ENCODE assay signal across 9 cellular contexts in the genomic region with DNA sequence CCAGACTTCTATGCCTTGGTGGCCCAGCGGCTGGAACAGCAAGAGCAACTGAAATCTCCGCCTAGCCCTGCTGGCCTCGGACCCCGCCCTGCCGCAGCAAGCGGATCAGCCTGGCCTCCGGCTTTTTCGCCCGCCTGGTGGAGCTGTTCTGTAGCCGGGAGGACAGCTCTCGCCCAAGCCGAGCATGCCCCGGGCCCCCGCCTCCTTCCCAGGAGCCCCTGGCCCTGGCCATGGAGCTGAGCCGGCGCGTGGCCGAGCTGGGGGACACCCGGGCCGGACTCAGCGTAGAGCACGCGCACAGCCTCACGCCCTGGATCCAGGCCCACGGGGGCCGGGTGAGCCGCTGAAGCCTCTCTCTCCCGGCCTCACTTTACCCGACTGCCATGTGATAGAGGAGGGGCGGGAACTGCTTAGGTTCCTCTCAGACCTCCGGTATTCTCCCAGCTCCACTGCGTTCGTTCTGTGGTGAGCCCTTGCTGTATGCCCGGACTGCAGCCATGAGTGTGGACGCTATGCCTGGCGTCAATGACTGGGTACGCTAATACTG. TPM values are rescaled to one million over a fixed set of nuclear protein-coding genes. Genes with fewer than 3 reads are reported as not detected.
DNase-seq lines count a peak whose midpoint lies in the region; ATAC-seq and TF ChIP-seq lines count a peak whose summit lies in the region.
"Had no signal": no experiment of that assay in that cellular context is flagged by ENCODE, and none has a peak within 500 bp of the region (broad histone marks: within the 10 kb centered on the region; RNA-seq: fewer than 3 reads in every experiment).

No MANE protein-coding gene starts in this region.

- H3K27ac Mint-ChIP-seq in CD4-positive, alpha-beta memory T cell, result no peak overlapping the region
- H3K27ac Mint-ChIP-seq: naive thymus-derived CD4-positive, alpha-beta T cell had no signal

- no peaks in the 10 kb centered on the region for H3K9me3 Mint-ChIP-seq in CD4-positive, alpha-beta memory T cell

- H3K27ac ChIP-seq in RWPE1, result no peak overlapping the region
- H3K27ac ChIP-seq in gastroesophageal sphincter, result no peak overlapping the region
- no peak overlapping the region for H3K27ac ChIP-seq in CD4-positive, alpha-beta memory T cell (ENCODE audit: low read depth, low read length)

- TF ChIP-seq POLR2A in gastroesophageal sphincter (IDR thresholded peaks at IDR 0.05), result no peak

- H3K36me3 ChIP-seq in gastroesophageal sphincter, result no peaks in the 10 kb centered on the region
- no peaks in the 10 kb centered on the region for H3K36me3 ChIP-seq in CD4-positive, alpha-beta memory T cell (ENCODE audit: insufficient read depth, low read length)

- H3K4me3 ChIP-seq in gastroesophageal sphincter, result peak overlapping the region in 1 of 2 donors; percentile 40
- H3K4me3 ChIP-seq in CD4-positive, alpha-beta memory T cell (ENCODE audit: low read length in 2 of 2), result no peak overlapping the region

- no peak for TF ChIP-seq EP300 in gastroesophageal sphincter (IDR thresholded peaks at IDR 0.05)

- no peaks in the 10 kb centered on the region for H3K36me3 Mint-ChIP-seq in CD4-positive, alpha-beta memory T cell

- H3K27me3 ChIP-seq in gastroesophageal sphincter, result peaks cover 37% of the 10 kb centered on the region
- H3K27me3 ChIP-seq in CD4-positive, alpha-beta memory T cell (ENCODE audit: insufficient read depth, low read length), result no peaks in the 10 kb centered on the region

- DNase-seq in GM13976 (ENCODE audit: low spot score) (peak; percentile 36), RWPE1 (ENCODE audit: low spot score) (no peak), posterior vena cava (ENCODE audit: low spot score) (peak; percentile 85), SIG-M5 (lab: John Stamatoyannopoulos, UW) (no peak)
- no peak for DNase-seq in CD4-positive, alpha-beta memory T cell

- in situ Hi-C loops in GM13976 (cut with MboI; ENCODE audit: low sequenced_read_pairs, unreplicated experiment), result no loop called here

- no peak overlapping the region for H3K4me3 Mint-ChIP-seq in CD4-positive, alpha-beta memory T cell

- H3K27me3 Mint-ChIP-seq in CD4-positive, alpha-beta memory T cell, result peaks cover 23 to 27% of the 10 kb centered on the region in 2 donors

- intact Hi-C loops in posterior vena cava (cut with DNase I), result no loop called here
- intact Hi-C loops in CD4-positive, alpha-beta memory T cell (cut with micrococcal nuclease), result no loop called here

- H3K4me1 ChIP-seq in gastroesophageal sphincter, result peaks cover 0 to 7% (median 0%) of the 10 kb centered on the region in 3 donors
- no peaks in the 10 kb centered on the region for H3K4me1 ChIP-seq in CD4-positive, alpha-beta memory T cell (ENCODE audit: insufficient read depth, low read length)

- peak; percentile 30 for TF ChIP-seq CTCF in GM13976 (IDR thresholded peaks at IDR 0.05; ENCODE audit: borderline replicate concordance, control extremely low read depth, extremely low read depth, insufficient read depth, missing control alignments)
- peak; percentile 27 for TF ChIP-seq CTCF in RWPE1 (conservative IDR thresholded peaks at IDR 0.05; ENCODE audit: low read depth)
- peak in 1 of 4 experiments; percentile 39 for TF ChIP-seq CTCF in gastroesophageal sphincter (IDR thresholded peaks at IDR 0.05)

- POLR2A ChIA-PET in RWPE1 (lab: Yijun Ruan, JAX; ENCODE audit: low non-redundant PET), result no interaction called here
- POLR2A ChIA-PET in CD4-positive, alpha-beta memory T cell (lab: Charles Lee; ENCODE audit: partially characterized antibody), result no interaction called here

- CTCF ChIA-PET in RWPE1 (lab: Yijun Ruan, JAX), result interaction anchor here (0.6 kb wide), 2 partner anchors 52 to 311 kb away, joined by 3 to 4 read pairs; no protein-coding TSS in a partner anchor
- CTCF ChIA-PET in CD4-positive, alpha-beta memory T cell (lab: Charles Lee; ENCODE audit: partially characterized antibody), result no interaction called here

- H3K9me3 ChIP-seq in gastroesophageal sphincter, result no peaks in the 10 kb centered on the region
- no peaks in the 10 kb centered on the region for H3K9me3 ChIP-seq in CD4-positive, alpha-beta memory T cell (ENCODE audit: control insufficient read depth in 1 of 2, low read length in 2 of 2)

- ATAC-seq in gastroesophageal sphincter (peak; percentile 50), GM21367 (IDR thresholded peaks at IDR 0.05; ENCODE audit: unreplicated experiment) (no peak), GM21717 (IDR thresholded peaks at IDR 0.05; ENCODE audit: unreplicated experiment) (no peak)
- ATAC-seq: naive thymus-derived CD4-positive, alpha-beta T cell had no signal

- WGBS in gastroesophageal sphincter (ENCODE audit: low coverage in 1 of 2), 2 donors, result no CpG with 5 or more reads among the region's 37 CpGs

- H3K4me1 Mint-ChIP-seq in CD4-positive, alpha-beta memory T cell, result peaks cover 0 to 4% (median under 1%) of the 10 kb centered on the region in 4 donors

RNA-seq across cellular contexts. Expression of a gene that starts 24.1 kb away (rescaled TPM):
- total RNA-seq in gastroesophageal sphincter (10 to 100 TPM; 62.1 to 95.9 (median 85.6) TPM), posterior vena cava (10 to 100 TPM; 56.5 to 61.4 TPM)
- 10 to 100 TPM; 45.8 to 48.1 TPM for total RNA-seq in CD4-positive, alpha-beta memory T cell
- polyA plus RNA-seq in CD4-positive, alpha-beta memory T cell, result 100 to 1,000 TPM in 1 of 2 donors, 10 to 100 TPM in 1; 82.5 to 110 TPM

Comparison
In these comparisons a context has a peak if more than half of its experiments do, and no peak if none do; other contexts are left out.
1. DNase-seq: peak in GM13976 (single experiment) and posterior vena cava (single experiment); none in RWPE1 (single experiment), CD4-positive, alpha-beta memory T cell (0 of 5) and SIG-M5 (single experiment).